17 cellular contexts compared by ENCODE assay signal in the genomic region with DNA sequence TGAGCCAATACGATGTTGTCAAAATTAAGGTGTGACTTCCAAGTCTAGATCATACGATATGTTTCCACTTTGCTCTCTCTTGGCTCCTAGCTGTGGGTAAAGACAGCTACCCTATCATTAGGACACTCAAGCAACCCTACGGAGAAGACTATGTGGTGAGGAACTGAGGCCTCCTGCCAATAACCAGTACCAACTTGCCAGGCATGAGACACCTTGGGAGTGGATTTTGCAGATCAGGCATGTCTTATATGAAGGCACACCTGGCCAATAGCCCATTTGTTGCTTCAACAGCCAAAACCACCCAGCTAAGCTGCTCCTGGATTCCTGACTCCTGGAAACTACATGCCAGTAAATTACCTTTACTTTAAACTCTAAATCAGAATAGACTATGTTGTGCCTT.
"Had no signal": no experiment of that assay in that cellular context is flagged by ENCODE, and none has a peak within 500 bp of the region (broad histone marks: within the 10 kb centered on the region; RNA-seq: fewer than 3 reads in every experiment).

No MANE protein-coding gene starts in this region.

- DNase-seq: activated CD4-positive, alpha-beta memory T cell treated with anti-CD3 and anti-CD28 coated beads, Interleukin-2, amount 10 ng/mL, durations not matched to agents 7 days and 5 days; activated CD4-positive, alpha-beta T cell treated with anti-CD3 and anti-CD28 coated beads for 4 hours; activated naive CD4-positive, alpha-beta T cell treated with anti-CD3 and anti-CD28 coated beads, Interleukin-2, amount 10 ng/mL, durations not matched to agents 7 days and 5 days; activated T-cell treated with anti-CD3 and anti-CD28 coated beads, Interleukin-2, amount 50 U/mL, for 24 hours; dorsolateral prefrontal cortex; endodermal cell; foreskin melanocyte; left cardiac atrium; lower lobe of right lung; midbrain; pancreas; stimulated activated CD4-positive, alpha-beta T cell treated with anti-CD3 and anti-CD28 coated beads, Interleukin-12 subunit alpha, Interleukin-12 subunit beta, amount 100 ng/mL, for 4 hours; stimulated activated CD4-positive, alpha-beta T cell treated with anti-CD3 and anti-CD28 coated beads, Interleukin-2, amount 100 ng/mL, for 24 hours; tibial artery had no signal

- H3K27me3 Mint-ChIP-seq: activated CD4-positive, alpha-beta memory T cell treated with anti-CD3 and anti-CD28 coated beads, Interleukin-2, amount 10 ng/mL, durations not matched to agents 7 days and 5 days; activated naive CD4-positive, alpha-beta T cell treated with anti-CD3 and anti-CD28 coated beads, Interleukin-2, amount 10 ng/mL, durations not matched to agents 7 days and 5 days; activated T-cell treated with anti-CD3 and anti-CD28 coated beads, Interleukin-2, amount 50 U/mL, for 24 hours had no signal

- H3K4me3 ChIP-seq: ascending aorta, dorsolateral prefrontal cortex, lower lobe of right lung, pancreas, tibial artery had no signal

- ATAC-seq: left cardiac atrium, lower lobe of right lung, pancreas had no signal

- H3K4me1 Mint-ChIP-seq: activated CD4-positive, alpha-beta memory T cell treated with anti-CD3 and anti-CD28 coated beads, Interleukin-2, amount 10 ng/mL, durations not matched to agents 7 days and 5 days; activated naive CD4-positive, alpha-beta T cell treated with anti-CD3 and anti-CD28 coated beads, Interleukin-2, amount 10 ng/mL, durations not matched to agents 7 days and 5 days; stimulated activated effector memory CD8-positive, alpha-beta T cell treated with anti-CD3 and anti-CD28 coated beads, Interleukin-12 subunit alpha, Interleukin-12 subunit beta, amount 100 ng/mL, for 72 hours had no signal

- H3K9me3 Mint-ChIP-seq: activated CD4-positive, alpha-beta memory T cell treated with anti-CD3 and anti-CD28 coated beads, Interleukin-2, amount 10 ng/mL, durations not matched to agents 7 days and 5 days; activated naive CD4-positive, alpha-beta T cell treated with anti-CD3 and anti-CD28 coated beads, Interleukin-2, amount 10 ng/mL, durations not matched to agents 7 days and 5 days; activated T-cell treated with anti-CD3 and anti-CD28 coated beads, Interleukin-2, amount 50 U/mL, for 24 hours; endodermal cell; stimulated activated effector memory CD8-positive, alpha-beta T cell treated with anti-CD3 and anti-CD28 coated beads, Interleukin-12 subunit alpha, Interleukin-12 subunit beta, amount 100 ng/mL, for 72 hours; T-helper 1 cell treated with Interleukin-12 subunit alpha and Interleukin-12 subunit beta and Interleukin-4 antibody, amounts not matched to agents 30 μg/mL and 1 μg/mL, for 36 hours had no signal

- H3K27me3 ChIP-seq: ascending aorta, pancreas, tibial artery had no signal

- H3K27ac Mint-ChIP-seq: activated CD4-positive, alpha-beta memory T cell treated with anti-CD3 and anti-CD28 coated beads, Interleukin-2, amount 10 ng/mL, durations not matched to agents 7 days and 5 days; activated naive CD4-positive, alpha-beta T cell treated with anti-CD3 and anti-CD28 coated beads, Interleukin-2, amount 10 ng/mL, durations not matched to agents 7 days and 5 days; activated T-cell treated with anti-CD3 and anti-CD28 coated beads, Interleukin-2, amount 50 U/mL, for 24 hours; endodermal cell; stimulated activated effector memory CD8-positive, alpha-beta T cell treated with anti-CD3 and anti-CD28 coated beads, Interleukin-12 subunit alpha, Interleukin-12 subunit beta, amount 100 ng/mL, for 72 hours; T-helper 1 cell treated with Interleukin-12 subunit alpha and Interleukin-12 subunit beta and Interleukin-4 antibody, amounts not matched to agents 30 μg/mL and 1 μg/mL, for 36 hours had no signal

- H3K9me3 ChIP-seq: ascending aorta, lower lobe of right lung, pancreas, tibial artery had no signal

- H3K4me1 ChIP-seq: ascending aorta, lower lobe of right lung, pancreas, tibial artery had no signal

- H3K36me3 ChIP-seq: ascending aorta, lower lobe of right lung, pancreas, tibial artery had no signal

- H3K27ac ChIP-seq: ascending aorta, dorsolateral prefrontal cortex, lower lobe of right lung, pancreas, tibial artery had no signal

- H3K36me3 Mint-ChIP-seq: activated naive CD4-positive, alpha-beta T cell treated with anti-CD3 and anti-CD28 coated beads, Interleukin-2, amount 10 ng/mL, durations not matched to agents 7 days and 5 days; stimulated activated effector memory CD8-positive, alpha-beta T cell treated with anti-CD3 and anti-CD28 coated beads, Interleukin-12 subunit alpha, Interleukin-12 subunit beta, amount 100 ng/mL, for 72 hours had no signal

- H3K4me3 Mint-ChIP-seq: activated CD4-positive, alpha-beta memory T cell treated with anti-CD3 and anti-CD28 coated beads, Interleukin-2, amount 10 ng/mL, durations not matched to agents 7 days and 5 days; activated naive CD4-positive, alpha-beta T cell treated with anti-CD3 and anti-CD28 coated beads, Interleukin-2, amount 10 ng/mL, durations not matched to agents 7 days and 5 days; activated T-cell treated with anti-CD3 and anti-CD28 coated beads, Interleukin-2, amount 50 U/mL, for 24 hours; endodermal cell; stimulated activated effector memory CD8-positive, alpha-beta T cell treated with anti-CD3 and anti-CD28 coated beads, Interleukin-12 subunit alpha, Interleukin-12 subunit beta, amount 100 ng/mL, for 72 hours; T-helper 1 cell treated with Interleukin-12 subunit alpha and Interleukin-12 subunit beta and Interleukin-4 antibody, amounts not matched to agents 30 μg/mL and 1 μg/mL, for 36 hours had no signal
